Comparison of ENCODE assay signal across 8 cellular contexts in genomic region chr17:80826955-80827645, GRCh38.
DNase-seq lines count a peak whose midpoint lies in the region; ATAC-seq and TF ChIP-seq lines count a peak whose summit lies in the region.

No MANE protein-coding gene starts in this region.

- no peaks in the 10 kb centered on the region for H3K27me3 ChIP-seq in GM23338 (ENCODE audit: insufficient read depth)
- no peaks in the 10 kb centered on the region for H3K27me3 ChIP-seq in RWPE2 (ENCODE audit: insufficient read depth, poor library complexity, severe bottlenecking)

- H3K9me3 Mint-ChIP-seq in GM23338 (no peaks in the 10 kb centered on the region), endothelial cell (ENCODE audit: unreplicated experiment) (no peaks in the 10 kb centered on the region)

- ATAC-seq in GM23338 (peak; percentile 15), RWPE2 (ENCODE audit: low read depth) (peak; percentile 99), GM19395 (IDR thresholded peaks at IDR 0.05; ENCODE audit: unreplicated experiment) (no peak)

- DNase-seq in GM23338 (ENCODE audit: low spot score) (no peak), RWPE2 (ENCODE audit: low spot score) (peak; percentile 97), endothelial cell (ENCODE audit: low spot score) (no peak), myocyte (ENCODE audit: low read depth) (peak; percentile 90), NCI-H1105 (lab: John Stamatoyannopoulos, UW) (no peak), GM20000 (ENCODE audit: low spot score) (no peak), AML-193 (lab: John Stamatoyannopoulos, UW) (no peak)

- H3F3A ChIP-seq in GM23338 (replicated peaks; ENCODE audit: low read depth), result 0 out of 2 replicates have a peak, but pooled peaks cover 10% of the 10 kb centered on the region

- no peak overlapping the region for H3K4me3 Mint-ChIP-seq in GM23338
- no peak overlapping the region for H3K4me3 Mint-ChIP-seq in endothelial cell (ENCODE audit: unreplicated experiment)

- H3K4me1 ChIP-seq in GM23338 (ENCODE audit: insufficient read depth) (peaks cover 8% of the 10 kb centered on the region; the same call in 1 of the 2 replicates), RWPE2 (ENCODE audit: insufficient read depth, poor library complexity, severe bottlenecking) (peaks cover 20% of the 10 kb centered on the region)

- H3K27ac Mint-ChIP-seq in GM23338 (no peak overlapping the region), endothelial cell (ENCODE audit: unreplicated experiment) (peak overlapping the region; percentile 30)

- no peaks in the 10 kb centered on the region for H3K9me2 ChIP-seq in GM23338 (ENCODE audit: insufficient read depth)

- no peaks in the 10 kb centered on the region for H3K9me3 ChIP-seq in RWPE2 (ENCODE audit: severe bottlenecking)

- H3K4me3 ChIP-seq in GM23338 (no peak overlapping the region), RWPE2 (ENCODE audit: severe bottlenecking) (no peak overlapping the region)

- H3K27ac ChIP-seq in GM23338 (ENCODE audit: low read depth) (0 out of 2 replicates have a peak overlapping the region, but pooled peaks have one; percentile 63), RWPE2 (ENCODE audit: poor library complexity, severe bottlenecking) (peak overlapping the region; percentile 88)

- no peaks in the 10 kb centered on the region for H3K36me3 ChIP-seq in GM23338 (ENCODE audit: insufficient read depth)
- H3K36me3 ChIP-seq in RWPE2 (ENCODE audit: low read depth), result peaks cover 16% of the 10 kb centered on the region

- TF ChIP-seq CTCF in GM23338 (conservative IDR thresholded peaks at IDR 0.05; ENCODE audit: low read depth in 2 of 2) (no peak), RWPE2 (IDR thresholded peaks at IDR 0.05; ENCODE audit: poor library complexity, severe bottlenecking) (peak; percentile 21), endothelial cell (IDR thresholded peaks at IDR 0.05; ENCODE audit: unreplicated experiment) (no peak), GM20000 (IDR thresholded peaks at IDR 0.05; ENCODE audit: extremely low read depth, missing control alignments) (no peak)

- no peaks in the 10 kb centered on the region for H3K79me2 ChIP-seq in GM23338 (replicated peaks; ENCODE audit: insufficient read depth)

- H3K4me1 Mint-ChIP-seq in GM23338, result peaks cover 38% of the 10 kb centered on the region
- no peaks in the 10 kb centered on the region for H3K4me1 Mint-ChIP-seq in endothelial cell (ENCODE audit: unreplicated experiment)

- no peak overlapping the region for H2AFZ ChIP-seq in GM23338

- peaks cover 16% of the 10 kb centered on the region for H3K36me3 Mint-ChIP-seq in GM23338 (ENCODE audit: low read depth)
- peaks cover 4% of the 10 kb centered on the region for H3K36me3 Mint-ChIP-seq in endothelial cell (ENCODE audit: low read depth, unreplicated experiment)

- no peaks in the 10 kb centered on the region for H4K20me1 ChIP-seq in GM23338 (replicated peaks; ENCODE audit: insufficient read depth)

- H3K4me2 ChIP-seq in GM23338, result peak overlapping the region; percentile 60

- H3K27me3 Mint-ChIP-seq in GM23338 (ENCODE audit: insufficient read depth, low read depth, poor library complexity) (peaks cover 10% of the 10 kb centered on the region), endothelial cell (ENCODE audit: unreplicated experiment) (peaks cover 3% of the 10 kb centered on the region)

TF ChIP-seq in GM23338, 12 proteins besides CTCF, POLR2A, EP300 and RAD21 (continues in another document):
- no peak for TF ChIP-seq POLR2AphosphoS5 (IDR thresholded peaks at IDR 0.05; ENCODE audit: low read depth)
- TF ChIP-seq REST (IDR thresholded peaks at IDR 0.05; ENCODE audit: unreplicated experiment), result no peak
- no peak for TF ChIP-seq EZH2 (IDR thresholded peaks at IDR 0.05; ENCODE audit: low read depth, unreplicated experiment)
- TF ChIP-seq EZH2phosphoT487 (IDR thresholded peaks at IDR 0.05; ENCODE audit: unreplicated experiment), result no peak
- no peak for TF ChIP-seq ETS1 (IDR thresholded peaks at IDR 0.05)
- no peak for TF ChIP-seq STAT1 (IDR thresholded peaks at IDR 0.05; ENCODE audit: unreplicated experiment)
- no peak for TF ChIP-seq CREB1 (CRISPR knock-in tag; IDR thresholded peaks at IDR 0.05; ENCODE audit: low read depth)
- TF ChIP-seq ZNF331 (CRISPR knock-in tag; IDR thresholded peaks at IDR 0.05; ENCODE audit: low read depth), result no peak
- no peak for TF ChIP-seq NANOG (IDR thresholded peaks at IDR 0.05; ENCODE audit: borderline replicate concordance)
- no peak for TF ChIP-seq ZNF114 (CRISPR knock-in tag; IDR thresholded peaks at IDR 0.05)
- TF ChIP-seq JUNB (IDR thresholded peaks at IDR 0.05; ENCODE audit: unreplicated experiment), result no peak

Comparison
In these comparisons a context has a peak if more than half of its experiments do, and no peak if none do; other contexts are left out.
1. DNase-seq: peak in RWPE2 (single experiment) and myocyte (single experiment); none in GM23338 (single experiment), endothelial cell (single experiment), NCI-H1105 (single experiment), GM20000 (single experiment) and AML-193 (0 of 2).